Comparison of ENCODE assay signal across 18 cellular contexts in genomic region chr11:78195917-78196545, GRCh38. TPM values are rescaled to one million over a fixed set of nuclear protein-coding genes. Genes with fewer than 3 reads are reported as not detected.
DNase-seq lines count a peak whose midpoint lies in the region; ATAC-seq, FAIRE-seq and TF ChIP-seq lines count a peak whose summit lies in the region.
"Had no signal": no experiment of that assay in that cellular context is flagged by ENCODE, and none has a peak within 500 bp of the region (broad histone marks: within the 10 kb centered on the region; RNA-seq: fewer than 3 reads in every experiment).

No MANE protein-coding gene starts in this region.

- intact Hi-C loops in left ventricle myocardium superior (cut with micrococcal nuclease) (no loop called here), Right ventricle myocardium inferior (cut with DNase I) (no loop called here), thyroid gland (cut with DNase I) (no loop called here), kidney (cut with DNase I) (no loop called here)

- H3K36me3 ChIP-seq in thyroid gland: peaks cover 3 to 6% of the 10 kb centered on the region in 2 donors
- peaks cover 0 to 7% of the 10 kb centered on the region in 2 donors for H3K36me3 ChIP-seq in kidney (ENCODE audit: control insufficient read depth in 1 of 2, insufficient read depth in 2 of 2, low read length in 2 of 2)

- TF ChIP-seq POLR2A in thyroid gland (IDR thresholded peaks at IDR 0.05): no peak

- H3K4me1 ChIP-seq in thyroid gland (peaks cover 0 to 14% of the 10 kb centered on the region in 2 donors), kidney (ENCODE audit: control insufficient read depth in 1 of 2, insufficient read depth in 1 of 2, low read depth in 1 of 2, low read length in 2 of 2) (peaks cover 4 to 6% of the 10 kb centered on the region in 2 donors)

- H3K9ac ChIP-seq in kidney (ENCODE audit: low read length in 2 of 2): no peak overlapping the region

- peak; percentile 37 for DNase-seq in left ventricle myocardium superior
- no peak for DNase-seq in Right ventricle myocardium inferior (ENCODE audit: missing footprints)
- peak; percentile 42 for DNase-seq in amniotic epithelial cell (ENCODE audit: low read depth)
- DNase-seq in left kidney (ENCODE audit: low read depth, low spot score): peak; percentile 81
- peak; percentile 32 to 34 for DNase-seq in thyroid gland
- DNase-seq in activated T-cell treated with anti-CD3 and anti-CD28 coated beads for 4 hours: no peak
- DNase-seq in kidney: no peak
- DNase-seq: COR-L47; DMS153; HFFc6; NCI-H1048; NCI-H1436 treated with DMSO at 0.1 percent for 48 hours; NCI-H2029 treated with DMSO at 0.1 percent for 48 hours; NCI-H2171 treated with DMSO at 0.1 percent for 48 hours; NCI-H446 treated with DMSO at 0.1 percent for 48 hours; NK-92 treated with Interleukin-12 subunit alpha and Interleukin-12 subunit beta, amount 100 ng/mL, for 24 hours; OCI-M1 had no signal

- FAIRE-seq in kidney (lab: Jason Lieb, UNC): no peak
- FAIRE-seq: H54 had no signal

- H3K27ac ChIP-seq in thyroid gland (no peak overlapping the region), kidney (ENCODE audit: low read depth in 2 of 2, low read length in 2 of 2) (no peak overlapping the region)

- 61 to 67% methylated on average over 14 to 15 of the region's 58 CpGs for WGBS in thyroid gland, 2 donors

- ATAC-seq in left ventricle myocardium superior (no peak), Right ventricle myocardium inferior (no peak)

- TF ChIP-seq CTCF in thyroid gland (IDR thresholded peaks at IDR 0.05) (no peak), kidney (IDR thresholded peaks at IDR 0.05; ENCODE audit: borderline replicate concordance, extremely low read depth, insufficient read depth) (no peak)

- H3K9me3 ChIP-seq in thyroid gland (no peaks in the 10 kb centered on the region), kidney (ENCODE audit: control insufficient read depth in 1 of 2, low read length in 2 of 2) (no peaks in the 10 kb centered on the region)

- no peaks in the 10 kb centered on the region for H3K27me3 ChIP-seq in thyroid gland

- H3K4me3 ChIP-seq in thyroid gland (replicated peaks in 1 of 3) (no peak overlapping the region), kidney (ENCODE audit: low read length in 2 of 2) (no peak overlapping the region)

RNA-seq across cellular contexts. Expression of gene USP35, which starts 7.3 kb away (rescaled TPM):
- total RNA-seq in left ventricle myocardium superior (4.7 TPM), Right ventricle myocardium inferior (6.2 TPM), thyroid gland (10 to 100 TPM; 13.5 to 18.1 (median 14.3) TPM), kidney (7.7 TPM)
- 4.0 TPM for polyA plus RNA-seq in kidney (ENCODE audit: insufficient read depth, low read depth, low replicate concordance)

RNA-seq across cellular contexts. Expression of gene KCTD21, which starts 7.6 kb away (rescaled TPM):
- total RNA-seq in left ventricle myocardium superior: 8.5 TPM
- 10.6 TPM for total RNA-seq in Right ventricle myocardium inferior
- total RNA-seq in thyroid gland: 10 to 100 TPM; 16.6 to 23.4 (median 17.0) TPM
- total RNA-seq in kidney: 7.9 TPM
- 6.0 TPM for polyA plus RNA-seq in kidney (ENCODE audit: insufficient read depth, low read depth, low replicate concordance)

RNA-seq across cellular contexts. Expression of gene ALG8, which starts 56.6 kb away (rescaled TPM):
- 12.6 TPM for total RNA-seq in left ventricle myocardium superior
- total RNA-seq in Right ventricle myocardium inferior: 16.7 TPM
- 10 to 100 TPM; 49.6 to 86.7 (median 52.5) TPM for total RNA-seq in thyroid gland
- total RNA-seq in kidney: 34.1 TPM
- 49.7 TPM for polyA plus RNA-seq in kidney (ENCODE audit: insufficient read depth, low read depth, low replicate concordance)

Comparison
In these comparisons a context has a peak if more than half of its experiments do, and no peak if none do; other contexts are left out.
1. DNase-seq: peak in left ventricle myocardium superior (single experiment), amniotic epithelial cell (single experiment), left kidney (single experiment) and thyroid gland (2 of 2); none in Right ventricle myocardium inferior (single experiment), activated T-cell treated with anti-CD3 and anti-CD28 coated beads for 4 hours (single experiment) and kidney (single experiment).